Comparison of ENCODE assay signal across 9 cellular contexts in the genomic region with DNA sequence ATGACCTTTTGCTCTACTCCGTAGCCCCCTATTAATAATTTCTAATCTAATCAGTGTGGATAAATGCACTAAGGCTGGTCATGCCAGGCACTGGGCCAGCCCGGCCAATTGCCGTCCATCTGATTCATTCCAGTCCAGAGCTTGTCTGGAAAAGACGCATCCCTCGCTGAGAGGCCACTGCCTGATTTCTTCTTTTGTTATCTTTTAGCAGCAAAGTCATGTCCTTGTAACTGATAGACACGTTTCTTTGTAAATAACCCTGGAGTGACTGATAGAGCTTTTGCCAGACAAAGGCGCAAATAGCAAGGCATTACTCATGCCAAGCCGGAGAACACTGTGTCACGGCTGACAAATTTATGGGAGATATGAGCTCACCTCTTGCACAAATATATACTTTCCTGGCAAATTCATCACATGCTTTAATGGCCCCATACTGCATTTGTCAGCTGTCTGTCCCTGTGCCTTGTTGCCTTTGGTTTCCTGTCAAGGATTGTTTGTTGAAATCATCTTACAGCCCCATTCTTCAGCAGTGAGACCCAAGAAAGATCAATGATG.
DNase-seq lines count a peak whose midpoint lies in the region; ATAC-seq, FAIRE-seq and TF ChIP-seq lines count a peak whose summit lies in the region.
"Had no signal": no experiment of that assay in that cellular context is flagged by ENCODE, and none has a peak within 500 bp of the region (broad histone marks: within the 10 kb centered on the region; RNA-seq: fewer than 3 reads in every experiment).

No MANE protein-coding gene starts in this region.

- H3K36me3 Mint-ChIP-seq in naive thymus-derived CD4-positive, alpha-beta T cell = no peaks in the 10 kb centered on the region
- H3K36me3 Mint-ChIP-seq in T-helper 17 cell (ENCODE audit: low read depth) = no peaks in the 10 kb centered on the region

- peak; percentile 69 for DNase-seq in DMS53 (lab: John Stamatoyannopoulos, UW)
- peak; percentile 99 for DNase-seq in RCC 7860 (ENCODE audit: low spot score)
- peak; percentile 64 to 95 for DNase-seq in fibroblast of lung (ENCODE audit: low read depth in 2 of 2)
- DNase-seq in naive thymus-derived CD4-positive, alpha-beta T cell = no peak
- DNase-seq in T-helper 17 cell = no peak
- DNase-seq: DND-41 had no signal

- no peaks in the 10 kb centered on the region for H3K9me3 ChIP-seq in fibroblast of lung (ENCODE audit: control insufficient read depth, insufficient read depth, low read depth, low read length)
- no peaks in the 10 kb centered on the region for H3K9me3 ChIP-seq in neuron (ENCODE audit: low read length)
- no peaks in the 10 kb centered on the region for H3K9me3 ChIP-seq in naive thymus-derived CD4-positive, alpha-beta T cell (ENCODE audit: control insufficient read depth in 2 of 3, low read length in 3 of 3)
- no peaks in the 10 kb centered on the region for H3K9me3 ChIP-seq in T-helper 17 cell (ENCODE audit: control insufficient read depth, low read length, poor library complexity, severe bottlenecking)

- TF ChIP-seq CTCF in fibroblast of lung (conservative IDR thresholded peaks at IDR 0.05 in 1 of 2, IDR thresholded peaks at IDR 0.05 in 1 of 2; ENCODE audit: low read depth in 1 of 2, low read length in 2 of 2) = no peak

- ATAC-seq in naive thymus-derived CD4-positive, alpha-beta T cell = no peak
- no peak for ATAC-seq in HG03175 (IDR thresholded peaks at IDR 0.05; ENCODE audit: unreplicated experiment)
- no peak for ATAC-seq in T-helper 17 cell
- no peak for ATAC-seq in HG03196 (IDR thresholded peaks at IDR 0.05; ENCODE audit: unreplicated experiment)

- H3K4me3 ChIP-seq in fibroblast of lung (replicated peaks in 1 of 4; ENCODE audit: control extremely low read depth in 1 of 4, insufficient read depth in 1 of 4, low read depth in 3 of 4, low read length in 4 of 4) (no peak overlapping the region), neuron (ENCODE audit: low read length) (no peak overlapping the region)
- no peak overlapping the region for H3K4me3 ChIP-seq in naive thymus-derived CD4-positive, alpha-beta T cell (ENCODE audit: low read length)

- no peaks in the 10 kb centered on the region for H4K20me1 ChIP-seq in fibroblast of lung (ENCODE audit: control insufficient read depth, extremely low read depth, insufficient read depth, low read length)

- intact Hi-C loops in naive thymus-derived CD4-positive, alpha-beta T cell (cut with micrococcal nuclease) = no loop called here

- CTCF ChIA-PET in naive thymus-derived CD4-positive, alpha-beta T cell (lab: Charles Lee) = no interaction called here

- H3K36me3 ChIP-seq in fibroblast of lung (ENCODE audit: control insufficient read depth, insufficient read depth, low read length) (no peaks in the 10 kb centered on the region), neuron (ENCODE audit: insufficient read depth, low read length) (no peaks in the 10 kb centered on the region)
- no peaks in the 10 kb centered on the region for H3K36me3 ChIP-seq in naive thymus-derived CD4-positive, alpha-beta T cell (ENCODE audit: control insufficient read depth in 2 of 3, insufficient read depth in 3 of 3, low read length in 3 of 3)

- H3K4me3 Mint-ChIP-seq in naive thymus-derived CD4-positive, alpha-beta T cell = no peak overlapping the region
- no peak overlapping the region for H3K4me3 Mint-ChIP-seq in T-helper 17 cell

- H3K27me3 ChIP-seq in fibroblast of lung (ENCODE audit: control insufficient read depth, insufficient read depth, low read length) = no peaks in the 10 kb centered on the region
- peaks cover 2% of the 10 kb centered on the region for H3K27me3 ChIP-seq in neuron (ENCODE audit: insufficient read depth, low read length)
- no peaks in the 10 kb centered on the region for H3K27me3 ChIP-seq in naive thymus-derived CD4-positive, alpha-beta T cell (ENCODE audit: control insufficient read depth in 2 of 2, insufficient read depth in 2 of 2, low read length in 2 of 2)

- H3K79me2 ChIP-seq in fibroblast of lung (ENCODE audit: control insufficient read depth, insufficient read depth, low read length) = no peaks in the 10 kb centered on the region

- peak overlapping the region; percentile 33 for H3K4me2 ChIP-seq in fibroblast of lung (ENCODE audit: extremely low read depth, insufficient read depth, low read length)

- H3K27ac Mint-ChIP-seq in naive thymus-derived CD4-positive, alpha-beta T cell = no peak overlapping the region
- no peak overlapping the region for H3K27ac Mint-ChIP-seq in T-helper 17 cell

- peaks cover 0 to 5% (median 2%) of the 10 kb centered on the region in 11 donors for H3K9me3 Mint-ChIP-seq in naive thymus-derived CD4-positive, alpha-beta T cell

- H3K9ac ChIP-seq in fibroblast of lung (ENCODE audit: insufficient read depth, low read length) = no peak overlapping the region

- H3K4me1 ChIP-seq in fibroblast of lung (ENCODE audit: control insufficient read depth, extremely low read depth, insufficient read depth, low read length) = peaks cover 17% of the 10 kb centered on the region
- peaks cover 6% of the 10 kb centered on the region for H3K4me1 ChIP-seq in neuron (ENCODE audit: insufficient read depth, low read length)
- H3K4me1 ChIP-seq in naive thymus-derived CD4-positive, alpha-beta T cell (ENCODE audit: control insufficient read depth in 2 of 2, insufficient read depth in 2 of 2, low read length in 2 of 2) = no peaks in the 10 kb centered on the region

- H2AFZ ChIP-seq in fibroblast of lung (ENCODE audit: low read length) (no peak overlapping the region), neuron (ENCODE audit: low read depth, low read length) (peak overlapping the region; percentile 32)

- peaks cover 0 to 10% (median 5%) of the 10 kb centered on the region in 5 donors for H3K27me3 Mint-ChIP-seq in naive thymus-derived CD4-positive, alpha-beta T cell
- H3K27me3 Mint-ChIP-seq in T-helper 17 cell = peaks cover 14% of the 10 kb centered on the region

- H3K27ac ChIP-seq in fibroblast of lung (ENCODE audit: insufficient read depth, low read length) = no peak overlapping the region
- H3K27ac ChIP-seq in naive thymus-derived CD4-positive, alpha-beta T cell (ENCODE audit: low read depth, low read length) = no peak overlapping the region

- peak; percentile 97 for FAIRE-seq in RCC 7860 (lab: Jason Lieb, UNC)

- POLR2A ChIA-PET in naive thymus-derived CD4-positive, alpha-beta T cell (lab: Charles Lee) = no interaction called here

- H3K4me1 Mint-ChIP-seq in naive thymus-derived CD4-positive, alpha-beta T cell = no peaks in the 10 kb centered on the region
- no peaks in the 10 kb centered on the region for H3K4me1 Mint-ChIP-seq in T-helper 17 cell

Comparison
In these comparisons a context has a peak if more than half of its experiments do, and no peak if none do; other contexts are left out.
1. DNase-seq: peak in DMS53 (single experiment), RCC 7860 (single experiment) and fibroblast of lung (2 of 2); none in naive thymus-derived CD4-positive, alpha-beta T cell (0 of 9) and T-helper 17 cell (0 of 3).